In genomic region chr6:164478426-164478825, GRCh38 we compare ENCODE assay signal across 28 cellular contexts.
"Had no signal": no experiment of that assay in that cellular context is flagged by ENCODE, and none has a peak within 500 bp of the region (broad histone marks: within the 10 kb centered on the region; RNA-seq: fewer than 3 reads in every experiment).

No MANE protein-coding gene starts in this region.

- H3K27me3 Mint-ChIP-seq: activated CD4-positive, alpha-beta memory T cell treated with anti-CD3 and anti-CD28 coated beads, Interleukin-2, amount 10 ng/mL, durations not matched to agents 7 days and 5 days; activated CD4-positive, alpha-beta T cell treated with anti-CD3 and anti-CD28 coated beads for 36 hours; activated naive CD4-positive, alpha-beta T cell treated with anti-CD3 and anti-CD28 coated beads, Interleukin-2, amount 10 ng/mL, durations not matched to agents 7 days and 5 days; activated naive CD8-positive, alpha-beta T cell treated with anti-CD3 and anti-CD28 coated beads, Interleukin-2, amount 10 ng/mL, durations not matched to agents 7 days and 5 days; T-helper 17 cell had no signal

- H3K9me3 ChIP-seq: adrenal gland, SJSA1 had no signal

- H3K36me3 ChIP-seq: adrenal gland, Peyer's patch, SJSA1 had no signal

- H3K27ac Mint-ChIP-seq: activated CD4-positive, alpha-beta memory T cell treated with anti-CD3 and anti-CD28 coated beads, Interleukin-2, amount 10 ng/mL, durations not matched to agents 7 days and 5 days; activated CD4-positive, alpha-beta T cell treated with anti-CD3 and anti-CD28 coated beads for 36 hours; activated naive CD4-positive, alpha-beta T cell treated with anti-CD3 and anti-CD28 coated beads, Interleukin-2, amount 10 ng/mL, durations not matched to agents 7 days and 5 days; activated naive CD8-positive, alpha-beta T cell treated with anti-CD3 and anti-CD28 coated beads, Interleukin-2, amount 10 ng/mL, durations not matched to agents 7 days and 5 days; activated T-cell treated with anti-CD3 and anti-CD28 coated beads, Interleukin-2, amount 50 U/mL, for 72 hours; activated T-helper 2 cell treated with anti-CD3 and anti-CD28 coated beads, Interferon-gamma antibody, Interleukin-2, Interleukin-4, amounts not matched to agents 10 μg/mL and 5 μg/mL and 100 μg/mL, durations not matched to agents 14 hours and 24 hours and 36 hours; T-helper 17 cell had no signal

- DNase-seq: activated CD4-positive, alpha-beta memory T cell treated with anti-CD3 and anti-CD28 coated beads, Interleukin-2, amount 10 ng/mL, durations not matched to agents 7 days and 5 days; activated CD4-positive, alpha-beta T cell treated with anti-CD3 and anti-CD28 coated beads for 36 hours; activated CD4-positive, alpha-beta T cell treated with anti-CD3 and anti-CD28 coated beads, Interleukin-2, amount 50 U/mL, for 1 hour; activated gamma-delta T cell treated with Interleukin-2 at 50 U/mL for 16 hours; activated naive CD4-positive, alpha-beta T cell treated with anti-CD3 and anti-CD28 coated beads, Interleukin-2, amount 10 ng/mL, durations not matched to agents 7 days and 5 days; activated naive CD8-positive, alpha-beta T cell treated with anti-CD3 and anti-CD28 coated beads, Interleukin-2, amount 10 ng/mL, durations not matched to agents 7 days and 5 days; activated T-cell treated with anti-CD3 and anti-CD28 coated beads for 4 hours; activated T-cell treated with anti-CD3 and anti-CD28 coated beads, Interleukin-2, amount 50 U/mL, for 72 hours; adrenal gland; anterior cingulate cortex; cerebellar nuclear complex; KG1; NCI-H1048; NCI-H146; NCI-H187 treated with DMSO at 0.1 percent for 48 hours; NCI-H2081 treated with DMSO at 0.1 percent for 48 hours; NCI-H446; NCI-H524 treated with DMSO at 0.1 percent for 48 hours; NCI-H748 treated with DMSO at 0.1 percent for 48 hours; Peyer's patch; SHP77; T-helper 17 cell; T1000 had no signal

- H3K36me3 Mint-ChIP-seq: activated naive CD4-positive, alpha-beta T cell treated with anti-CD3 and anti-CD28 coated beads, Interleukin-2, amount 10 ng/mL, durations not matched to agents 7 days and 5 days; activated naive CD8-positive, alpha-beta T cell treated with anti-CD3 and anti-CD28 coated beads, Interleukin-2, amount 10 ng/mL, durations not matched to agents 7 days and 5 days had no signal

- H3K4me3 ChIP-seq: adrenal gland, Peyer's patch, SJSA1 had no signal

- H3K27me3 ChIP-seq: adrenal gland, Peyer's patch, SJSA1 had no signal

- H3K4me1 Mint-ChIP-seq: activated CD4-positive, alpha-beta memory T cell treated with anti-CD3 and anti-CD28 coated beads, Interleukin-2, amount 10 ng/mL, durations not matched to agents 7 days and 5 days; activated CD4-positive, alpha-beta T cell treated with anti-CD3 and anti-CD28 coated beads for 36 hours; activated naive CD4-positive, alpha-beta T cell treated with anti-CD3 and anti-CD28 coated beads, Interleukin-2, amount 10 ng/mL, durations not matched to agents 7 days and 5 days; activated naive CD8-positive, alpha-beta T cell treated with anti-CD3 and anti-CD28 coated beads, Interleukin-2, amount 10 ng/mL, durations not matched to agents 7 days and 5 days; T-helper 17 cell had no signal

- H3K4me1 ChIP-seq: adrenal gland, Peyer's patch, SJSA1 had no signal

- ATAC-seq: activated CD4-positive, alpha-beta T cell treated with anti-CD3 and anti-CD28 coated beads for 36 hours; activated T-cell treated with anti-CD3 and anti-CD28 coated beads, Interleukin-2, amount 50 U/mL, for 72 hours; SK-N-SH treated with all-trans-retinoic acid at 6 μM for 48 hours; T-helper 17 cell had no signal

- H3K27ac ChIP-seq: adrenal gland, Peyer's patch, RWPE1, SJSA1, VCaP had no signal

- H3K4me3 Mint-ChIP-seq: activated CD4-positive, alpha-beta memory T cell treated with anti-CD3 and anti-CD28 coated beads, Interleukin-2, amount 10 ng/mL, durations not matched to agents 7 days and 5 days; activated CD4-positive, alpha-beta T cell treated with anti-CD3 and anti-CD28 coated beads for 36 hours; activated naive CD4-positive, alpha-beta T cell treated with anti-CD3 and anti-CD28 coated beads, Interleukin-2, amount 10 ng/mL, durations not matched to agents 7 days and 5 days; activated naive CD8-positive, alpha-beta T cell treated with anti-CD3 and anti-CD28 coated beads, Interleukin-2, amount 10 ng/mL, durations not matched to agents 7 days and 5 days; activated T-cell treated with anti-CD3 and anti-CD28 coated beads, Interleukin-2, amount 50 U/mL, for 72 hours; T-helper 17 cell had no signal
